1 cellular context compared by ENCODE assay signal in the genomic region with DNA sequence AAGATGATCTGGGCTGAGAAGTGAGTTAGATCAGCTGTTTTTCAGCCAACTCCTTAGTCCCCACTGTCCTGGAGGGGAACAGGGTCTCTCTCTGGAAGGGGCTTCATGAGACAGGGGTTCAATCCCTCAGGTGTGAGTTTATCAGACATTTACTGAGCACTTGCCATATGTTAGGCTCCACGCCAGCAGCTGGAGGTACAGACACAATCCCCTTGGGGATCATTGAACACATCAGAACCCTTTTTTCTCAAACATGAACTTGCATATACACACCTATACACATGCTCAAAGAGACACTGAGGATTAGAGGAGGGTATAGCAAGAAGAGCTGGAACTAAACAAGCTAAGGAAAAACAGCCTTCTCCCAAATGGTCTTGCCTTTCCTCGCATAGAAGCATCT.
TF ChIP-seq lines count a peak whose summit lies in the region.

No MANE protein-coding gene starts in this region.

TF ChIP-seq in GM23338, 12 proteins besides CTCF, POLR2A, EP300 and RAD21 (continued from another document):
- TF ChIP-seq, protein P1, sequence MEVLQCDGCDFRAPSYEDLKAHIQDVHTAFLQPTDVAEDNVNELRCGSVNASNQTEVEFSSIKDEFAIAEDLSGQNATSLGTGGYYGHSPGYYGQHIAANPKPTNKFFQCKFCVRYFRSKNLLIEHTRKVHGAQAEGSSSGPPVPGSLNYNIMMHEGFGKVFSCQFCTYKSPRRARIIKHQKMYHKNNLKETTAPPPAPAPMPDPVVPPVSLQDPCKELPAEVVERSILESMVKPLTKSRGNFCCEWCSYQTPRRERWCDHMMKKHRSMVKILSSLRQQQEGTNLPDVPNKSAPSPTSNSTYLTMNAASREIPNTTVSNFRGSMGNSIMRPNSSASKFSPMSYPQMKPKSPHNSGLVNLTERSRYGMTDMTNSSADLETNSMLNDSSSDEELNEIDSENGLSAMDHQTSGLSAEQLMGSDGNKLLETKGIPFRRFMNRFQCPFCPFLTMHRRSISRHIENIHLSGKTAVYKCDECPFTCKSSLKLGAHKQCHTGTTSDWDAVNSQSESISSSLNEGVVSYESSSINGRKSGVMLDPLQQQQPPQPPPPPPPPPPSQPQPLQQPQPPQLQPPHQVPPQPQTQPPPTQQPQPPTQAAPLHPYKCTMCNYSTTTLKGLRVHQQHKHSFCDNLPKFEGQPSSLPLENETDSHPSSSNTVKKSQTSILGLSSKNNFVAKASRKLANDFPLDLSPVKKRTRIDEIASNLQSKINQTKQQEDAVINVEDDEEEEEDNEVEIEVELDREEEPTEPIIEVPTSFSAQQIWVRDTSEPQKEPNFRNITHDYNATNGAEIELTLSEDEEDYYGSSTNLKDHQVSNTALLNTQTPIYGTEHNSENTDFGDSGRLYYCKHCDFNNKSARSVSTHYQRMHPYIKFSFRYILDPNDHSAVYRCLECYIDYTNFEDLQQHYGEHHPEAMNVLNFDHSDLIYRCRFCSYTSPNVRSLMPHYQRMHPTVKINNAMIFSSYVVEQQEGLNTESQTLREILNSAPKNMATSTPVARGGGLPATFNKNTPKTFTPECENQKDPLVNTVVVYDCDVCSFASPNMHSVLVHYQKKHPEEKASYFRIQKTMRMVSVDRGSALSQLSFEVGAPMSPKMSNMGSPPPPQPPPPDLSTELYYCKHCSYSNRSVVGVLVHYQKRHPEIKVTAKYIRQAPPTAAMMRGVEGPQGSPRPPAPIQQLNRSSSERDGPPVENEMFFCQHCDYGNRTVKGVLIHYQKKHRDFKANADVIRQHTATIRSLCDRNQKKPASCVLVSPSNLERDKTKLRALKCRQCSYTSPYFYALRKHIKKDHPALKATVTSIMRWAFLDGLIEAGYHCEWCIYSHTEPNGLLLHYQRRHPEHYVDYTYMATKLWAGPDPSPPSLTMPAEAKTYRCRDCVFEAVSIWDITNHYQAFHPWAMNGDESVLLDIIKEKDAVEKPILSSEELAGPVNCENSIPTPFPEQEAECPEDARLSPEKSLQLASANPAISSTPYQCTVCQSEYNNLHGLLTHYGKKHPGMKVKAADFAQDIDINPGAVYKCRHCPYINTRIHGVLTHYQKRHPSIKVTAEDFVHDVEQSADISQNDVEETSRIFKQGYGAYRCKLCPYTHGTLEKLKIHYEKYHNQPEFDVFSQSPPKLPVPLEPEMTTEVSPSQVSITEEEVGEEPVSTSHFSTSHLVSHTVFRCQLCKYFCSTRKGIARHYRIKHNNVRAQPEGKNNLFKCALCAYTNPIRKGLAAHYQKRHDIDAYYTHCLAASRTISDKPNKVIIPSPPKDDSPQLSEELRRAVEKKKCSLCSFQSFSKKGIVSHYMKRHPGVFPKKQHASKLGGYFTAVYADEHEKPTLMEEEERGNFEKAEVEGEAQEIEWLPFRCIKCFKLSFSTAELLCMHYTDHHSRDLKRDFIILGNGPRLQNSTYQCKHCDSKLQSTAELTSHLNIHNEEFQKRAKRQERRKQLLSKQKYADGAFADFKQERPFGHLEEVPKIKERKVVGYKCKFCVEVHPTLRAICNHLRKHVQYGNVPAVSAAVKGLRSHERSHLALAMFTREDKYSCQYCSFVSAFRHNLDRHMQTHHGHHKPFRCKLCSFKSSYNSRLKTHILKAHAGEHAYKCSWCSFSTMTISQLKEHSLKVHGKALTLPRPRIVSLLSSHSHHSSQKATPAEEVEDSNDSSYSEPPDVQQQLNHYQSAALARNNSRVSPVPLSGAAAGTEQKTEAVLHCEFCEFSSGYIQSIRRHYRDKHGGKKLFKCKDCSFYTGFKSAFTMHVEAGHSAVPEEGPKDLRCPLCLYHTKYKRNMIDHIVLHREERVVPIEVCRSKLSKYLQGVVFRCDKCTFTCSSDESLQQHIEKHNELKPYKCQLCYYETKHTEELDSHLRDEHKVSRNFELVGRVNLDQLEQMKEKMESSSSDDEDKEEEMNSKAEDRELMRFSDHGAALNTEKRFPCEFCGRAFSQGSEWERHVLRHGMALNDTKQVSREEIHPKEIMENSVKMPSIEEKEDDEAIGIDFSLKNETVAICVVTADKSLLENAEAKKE (CRISPR knock-in tag; IDR thresholded peaks at IDR 0.05), result no peak
- TF ChIP-seq ZNF331 (CRISPR knock-in tag; IDR thresholded peaks at IDR 0.05; ENCODE audit: low read depth), result no peak
